Comparison of ENCODE assay signal across 9 cellular contexts in genomic region chr14:77603654-77604270, GRCh38. TPM values are rescaled to one million over a fixed set of nuclear protein-coding genes. Genes with fewer than 3 reads are reported as not detected.
DNase-seq lines count a peak whose midpoint lies in the region; ATAC-seq, FAIRE-seq and TF ChIP-seq lines count a peak whose summit lies in the region.
"Had no signal": no experiment of that assay in that cellular context is flagged by ENCODE, and none has a peak within 500 bp of the region (broad histone marks: within the 10 kb centered on the region; RNA-seq: fewer than 3 reads in every experiment).

No MANE protein-coding gene starts in this region.

- H3K4me1 ChIP-seq in RWPE2 (ENCODE audit: insufficient read depth, poor library complexity, severe bottlenecking) (peaks cover 45% of the 10 kb centered on the region), heart right ventricle (peaks cover 4 to 75% (median 51%) of the 10 kb centered on the region in 9 donors), vagina (peaks cover 39% of the 10 kb centered on the region)

- intact Hi-C loops in heart right ventricle (cut with DNase I) (loop anchor here in 1 of 10 donors (10.0 kb wide), 1 partner anchor 49 kb away; no protein-coding TSS in a partner anchor), vagina (cut with DNase I) (no loop called here)

- no peak for TF ChIP-seq POLR2A in vagina (IDR thresholded peaks at IDR 0.05)

- DNase-seq in GM10266 (ENCODE audit: extremely low spot score) (no peak), RWPE2 (ENCODE audit: low spot score) (no peak), heart right ventricle (no peak), D721Med (ENCODE audit: insufficient read length, low spot score) (no peak), vagina (ENCODE audit: extremely low spot score in 2 of 2) (no peak)

- FAIRE-seq in D721Med (lab: Jason Lieb, UNC) = no peak

- no peak overlapping the region for H3K27ac ChIP-seq in 22Rv1
- H3K27ac ChIP-seq in RWPE2 (ENCODE audit: poor library complexity, severe bottlenecking) = peak overlapping the region; percentile 45
- no peak overlapping the region for H3K27ac ChIP-seq in heart right ventricle
- H3K27ac ChIP-seq in vagina = no peak overlapping the region
- H3K27ac ChIP-seq: KMS-11 had no signal

- 42% methylated on average over 8 of the region's 8 CpGs for WGBS in heart right ventricle, 2 donors

- H3K9me3 ChIP-seq in RWPE2 (ENCODE audit: severe bottlenecking) = no peaks in the 10 kb centered on the region
- no peaks in the 10 kb centered on the region for H3K9me3 ChIP-seq in heart right ventricle
- H3K9me3 ChIP-seq in vagina = no peaks in the 10 kb centered on the region

- ATAC-seq in RWPE2 (ENCODE audit: low read depth) = peak; percentile 37; the same call in 1 of the 3 replicates
- ATAC-seq in heart right ventricle = peak in 6 of 8 donors; percentile 38 to 75 (median 54)
- ATAC-seq in GM21381 (IDR thresholded peaks at IDR 0.05; ENCODE audit: unreplicated experiment) = no peak
- ATAC-seq in GM19467 (IDR thresholded peaks at IDR 0.05; ENCODE audit: unreplicated experiment) = no peak

- H3K36me3 ChIP-seq in RWPE2 (ENCODE audit: low read depth) (peaks cover 5% of the 10 kb centered on the region; the same call in 1 of the 2 replicates), heart right ventricle (no peaks in the 10 kb centered on the region), vagina (no peaks in the 10 kb centered on the region)

- H3K4me3 ChIP-seq in RWPE2 (ENCODE audit: severe bottlenecking) (no peak overlapping the region), heart right ventricle (no peak overlapping the region), vagina (no peak overlapping the region)

- H3K27me3 ChIP-seq in RWPE2 (ENCODE audit: insufficient read depth, poor library complexity, severe bottlenecking) (no peaks in the 10 kb centered on the region), heart right ventricle (no peaks in the 10 kb centered on the region), vagina (no peaks in the 10 kb centered on the region)

- TF ChIP-seq CTCF in 22Rv1 (IDR thresholded peaks at IDR 0.05) (peak; percentile 26; the same call in 1 of the 2 replicates), GM10266 (IDR thresholded peaks at IDR 0.05; ENCODE audit: control insufficient read depth, insufficient read depth, low read depth, missing control alignments) (peak; percentile 27), RWPE2 (IDR thresholded peaks at IDR 0.05; ENCODE audit: poor library complexity, severe bottlenecking) (peak; percentile 43), heart right ventricle (IDR thresholded peaks at IDR 0.05) (peak in 5 of 9 donors; percentile 5 to 31 (median 18)), D721Med (IDR thresholded peaks at IDR 0.05; ENCODE audit: insufficient read depth, missing control alignments) (no peak), vagina (IDR thresholded peaks at IDR 0.05) (no peak)

RNA-seq across cellular contexts. Expression of gene SPTLC2, which starts 12.7 kb away (rescaled TPM):
- 10 to 100 TPM in 8 of 10 donors, 1 to 10 TPM in 2; 8.3 to 23.5 (median 13.3) TPM for total RNA-seq in heart right ventricle
- 1 to 10 TPM; 4.7 to 6.5 TPM for polyA plus RNA-seq in heart right ventricle
- total RNA-seq in vagina = 23.1 TPM

Comparison
In these comparisons a context has a peak if more than half of its experiments do, and no peak if none do; other contexts are left out.
1. CTCF ChIP-seq: peak in 22Rv1 (single experiment), GM10266 (single experiment), RWPE2 (single experiment) and heart right ventricle (5 of 9); none in D721Med (single experiment) and vagina (0 of 3).
2. ATAC-seq: peak in RWPE2 (single experiment) and heart right ventricle (6 of 8); none in GM21381 (single experiment) and GM19467 (single experiment).